Comparison of ENCODE assay signal across 15 cellular contexts in the genomic region with DNA sequence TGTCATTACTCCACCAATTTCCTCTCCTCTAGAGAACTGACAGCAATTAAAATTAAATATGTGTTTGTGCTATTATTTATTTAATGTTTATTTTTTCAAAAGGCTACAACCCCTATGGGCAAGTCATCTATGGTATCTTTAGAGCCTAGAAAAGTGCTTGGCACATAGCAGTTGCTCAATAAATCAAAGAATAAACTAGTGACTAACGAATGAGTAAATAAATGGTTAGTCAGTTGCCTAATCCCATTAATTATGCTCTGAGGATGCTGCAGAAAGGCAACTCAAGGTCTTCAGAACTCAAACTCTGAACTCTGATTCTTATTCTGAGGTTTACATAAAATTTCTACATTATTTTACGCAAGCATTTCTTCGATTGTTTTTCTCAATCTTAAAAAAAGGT.
DNase-seq lines count a peak whose midpoint lies in the region; ATAC-seq and TF ChIP-seq lines count a peak whose summit lies in the region.
"Had no signal": no experiment of that assay in that cellular context is flagged by ENCODE, and none has a peak within 500 bp of the region (broad histone marks: within the 10 kb centered on the region; RNA-seq: fewer than 3 reads in every experiment).

No MANE protein-coding gene starts in this region.

- H3K9me3 Mint-ChIP-seq in natural killer cell treated with Interleukin-12 subunit alpha and Interleukin-12 subunit beta and Interleukin-15 and Interleukin-18, amount 100 ng/mL, for 72 hours = no peaks in the 10 kb centered on the region

- DNase-seq in NCI-H69 (lab: John Stamatoyannopoulos, UW) = peak; percentile 3
- DNase-seq in fibroblast of villous mesenchyme (ENCODE audit: low read depth) = peak; percentile 6
- no peak for DNase-seq in RPMI8226
- no peak for DNase-seq in natural killer cell treated with Interleukin-12 subunit alpha and Interleukin-12 subunit beta and Interleukin-15 and Interleukin-18, amount 100 ng/mL, for 72 hours (ENCODE audit: low spot score)
- DNase-seq: C1 segment of cervical spinal cord; Calu3; CD4-positive, alpha-beta memory T cell; COR-L47; DMS53; DMS79 treated with DMSO at 0.1 percent for 48 hours; GF-D8; H7; HCEC 1CT had no signal

- H3K27me3 Mint-ChIP-seq in natural killer cell treated with Interleukin-12 subunit alpha and Interleukin-12 subunit beta and Interleukin-15 and Interleukin-18, amount 100 ng/mL, for 72 hours = peaks cover 15 to 19% of the 10 kb centered on the region in 2 donors

- peak; percentile 60 for ATAC-seq in esophagus mucosa
- no peak for ATAC-seq in GM18520 (IDR thresholded peaks at IDR 0.05; ENCODE audit: unreplicated experiment)
- no peak for ATAC-seq in natural killer cell treated with Interleukin-12 subunit alpha and Interleukin-12 subunit beta and Interleukin-15 and Interleukin-18, amount 100 ng/mL, for 72 hours

- H3K27ac Mint-ChIP-seq in natural killer cell treated with Interleukin-12 subunit alpha and Interleukin-12 subunit beta and Interleukin-15 and Interleukin-18, amount 100 ng/mL, for 72 hours = no peak overlapping the region
- H3K27ac Mint-ChIP-seq: CD4-positive, alpha-beta memory T cell had no signal

- H3K4me3 Mint-ChIP-seq in natural killer cell treated with Interleukin-12 subunit alpha and Interleukin-12 subunit beta and Interleukin-15 and Interleukin-18, amount 100 ng/mL, for 72 hours = no peak overlapping the region
- H3K4me3 Mint-ChIP-seq: CD4-positive, alpha-beta memory T cell had no signal

- no peaks in the 10 kb centered on the region for H3K4me1 Mint-ChIP-seq in natural killer cell treated with Interleukin-12 subunit alpha and Interleukin-12 subunit beta and Interleukin-15 and Interleukin-18, amount 100 ng/mL, for 72 hours (ENCODE audit: low read depth in 2 of 2)
- H3K4me1 Mint-ChIP-seq: CD4-positive, alpha-beta memory T cell had no signal

- no peaks in the 10 kb centered on the region for H3K36me3 Mint-ChIP-seq in natural killer cell treated with Interleukin-12 subunit alpha and Interleukin-12 subunit beta and Interleukin-15 and Interleukin-18, amount 100 ng/mL, for 72 hours
- H3K36me3 Mint-ChIP-seq: CD4-positive, alpha-beta memory T cell had no signal

- no peak overlapping the region for H3K4me3 ChIP-seq in fibroblast of villous mesenchyme (ENCODE audit: low read depth, low read length)

- TF ChIP-seq CTCF in fibroblast of villous mesenchyme (IDR thresholded peaks at IDR 0.05; ENCODE audit: insufficient read depth, low read depth, low read length) = no peak

Comparison
In these comparisons a context has a peak if more than half of its experiments do, and no peak if none do; other contexts are left out.
1. DNase-seq: peak in NCI-H69 (single experiment) and fibroblast of villous mesenchyme (single experiment); none in RPMI8226 (single experiment) and natural killer cell treated with Interleukin-12 subunit alpha and Interleukin-12 subunit beta and Interleukin-15 and Interleukin-18, amount 100 ng/mL, for 72 hours (single experiment).